Comparison of ENCODE assay signal across 28 cellular contexts in genomic region chr2:36678856-36679255, GRCh38. TPM values are rescaled to one million over a fixed set of nuclear protein-coding genes. Genes with fewer than 3 reads are reported as not detected.
DNase-seq lines count a peak whose midpoint lies in the region; ATAC-seq, FAIRE-seq and TF ChIP-seq lines count a peak whose summit lies in the region.
"Had no signal": no experiment of that assay in that cellular context is flagged by ENCODE, and none has a peak within 500 bp of the region (broad histone marks: within the 10 kb centered on the region; RNA-seq: fewer than 3 reads in every experiment).

No MANE protein-coding gene starts in this region.

- no peak overlapping the region for H3K56ac ChIP-seq in H1 (replicated peaks; ENCODE audit: insufficient read length, low read depth, low read length)

- TF ChIP-seq POLR2A in H1 (IDR thresholded peaks at IDR 0.05; ENCODE audit: control extremely low read depth in 1 of 2, low read depth in 2 of 2, low read length in 2 of 2): no peak

- no peak overlapping the region for H2BK5ac ChIP-seq in H1 (ENCODE audit: low read depth, low read length)

- no peak overlapping the region for H3K4ac ChIP-seq in H1 (replicated peaks; ENCODE audit: insufficient read length, low read depth, low read length)

- peak; percentile 19 for FAIRE-seq in H1 (lab: Jason Lieb, UNC)
- FAIRE-seq: A204.1, GM12878, GM18507 had no signal

- H3K9ac ChIP-seq in H1 (replicated peaks in 1 of 4; ENCODE audit: extremely low read depth in 1 of 4, low read depth in 3 of 4, low read length in 3 of 4): no peak overlapping the region
- H3K9ac ChIP-seq: BLaER1 had no signal

- no TSS peak for BruUV-seq in Panc1 (replicated peaks; lab: Mats Ljungman, UMichigan)

- in situ Hi-C loops in Panc1 (cut with HindIII; ENCODE audit: low pct_unique_long_range_greater_than_20kb, low sequenced_read_pairs): no loop called here

- H2BK12ac ChIP-seq in H1 (ENCODE audit: low read depth, low read length): no peak overlapping the region

- H2BK120ac ChIP-seq in H1 (replicated peaks; ENCODE audit: low read depth, low read length): no peak overlapping the region

- no peak for DNase-seq in Panc1 (ENCODE audit: low read depth, low spot score)
- no peak for DNase-seq in H1 (ENCODE audit: low read depth in 1 of 2, low spot score in 2 of 2)
- no peak for DNase-seq in aorta
- no peak for DNase-seq in NCI-H128 (lab: John Stamatoyannopoulos, UW; ENCODE audit: unreplicated experiment)
- DNase-seq in MG63: no peak
- DNase-seq: 8988T; BE2C; C1 segment of cervical spinal cord; CD4-positive, alpha-beta memory T cell; CD4-positive, CD25-positive, alpha-beta regulatory T cell; CD8-positive, alpha-beta memory T cell; COR-L47; DMS 273 treated with DMSO at 0.1 percent for 48 hours; DMS153; DMS53; DMS79; DND-41; GDM1 had no signal

- intact Hi-C loops in Panc1 (cut with micrococcal nuclease; ENCODE audit: unreplicated experiment): no loop called here
- intact Hi-C loops in aorta (cut with DNase I): no loop called here

- H3K4me2 ChIP-seq in H1 (ENCODE audit: insufficient read depth in 1 of 2, low read depth in 2 of 2, low read length in 2 of 2): no peak overlapping the region

- H3K23ac ChIP-seq in H1 (ENCODE audit: insufficient read length): no peak overlapping the region

- H2BK15ac ChIP-seq in H1 (ENCODE audit: low read length): no peak overlapping the region

- no peaks in the 10 kb centered on the region for H3K27me3 ChIP-seq in Panc1 (ENCODE audit: control insufficient read depth, insufficient read depth, low read length)
- no peaks in the 10 kb centered on the region for H3K27me3 ChIP-seq in H1 (replicated peaks in 1 of 4; ENCODE audit: control insufficient read depth in 3 of 4, extremely low read depth in 1 of 4, insufficient read depth in 3 of 4, low read length in 3 of 4)
- peaks cover 0 to 5% of the 10 kb centered on the region in 2 donors for H3K27me3 ChIP-seq in aorta (ENCODE audit: control insufficient read depth in 1 of 2, insufficient read depth in 2 of 2, low read length in 1 of 2)
- H3K27me3 ChIP-seq in MG63: no peaks in the 10 kb centered on the region
- H3K27me3 ChIP-seq: BLaER1 had no signal

- TF ChIP-seq EP300 in H1 (IDR thresholded peaks at IDR 0.05; ENCODE audit: borderline replicate concordance in 1 of 2, low read depth in 2 of 2, low read length in 2 of 2): no peak

- no peak overlapping the region for H3K27ac ChIP-seq in HEK293 (ENCODE audit: extremely low read depth, low read depth, low read length)
- peak overlapping the region; percentile 42; the same call in 1 of the 2 replicates for H3K27ac ChIP-seq in Panc1 (ENCODE audit: low read length)
- no peak overlapping the region for H3K27ac ChIP-seq in H1 (ENCODE audit: low read depth, low read length)
- H3K27ac ChIP-seq in aorta (ENCODE audit: low read depth in 1 of 2, low read length in 2 of 2): no peak overlapping the region
- H3K27ac ChIP-seq: BLaER1 had no signal

- CTCF ChIA-PET in HEK293 (lab: Yijun Ruan, JAX): no interaction called here
- CTCF ChIA-PET in Panc1 (lab: Charles Lee): no interaction called here
- CTCF ChIA-PET in H1 (lab: Charles Lee; ENCODE audit: partially characterized antibody): interaction anchor here (3.0 kb wide), 1 partner anchor 15 kb away, joined by 13 read pairs; no protein-coding TSS in a partner anchor

- 91% methylated on average over 1 of the region's 1 CpG; no CpG with 5 or more reads in 1 of the 2 experiments for WGBS in H1 (ENCODE audit: extremely low coverage in 1 of 2, insufficient coverage in 1 of 2, insufficient read length in 1 of 2, insufficient replicate concordance in 2 of 2, low coverage in 1 of 2, low lambda C conversion rate in 2 of 2, missing lambda C conversion rate in 1 of 2), 2 experiments
- 95 to 100% methylated on average over 1 of the region's 1 CpG for WGBS in aorta, 2 donors

- no peaks in the 10 kb centered on the region for H3K79me1 ChIP-seq in H1 (ENCODE audit: low read depth, low read length)

- no peak overlapping the region for H2AFZ ChIP-seq in H1 (ENCODE audit: low read length)

- H3K14ac ChIP-seq in H1 (ENCODE audit: insufficient read length): no peak overlapping the region

- H3K9me3 ChIP-seq in HEK293 (ENCODE audit: control insufficient read depth, insufficient read depth, low read depth, low read length): no peaks in the 10 kb centered on the region
- peaks cover 10% of the 10 kb centered on the region for H3K9me3 ChIP-seq in Panc1 (ENCODE audit: control insufficient read depth, insufficient read depth, low read depth, low read length)
- H3K9me3 ChIP-seq in H1 (ENCODE audit: insufficient read depth in 2 of 2, low read depth in 1 of 2, low read length in 1 of 2): no peaks in the 10 kb centered on the region
- H3K9me3 ChIP-seq in aorta (ENCODE audit: control insufficient read depth, low read length): peaks cover 6% of the 10 kb centered on the region
- H3K9me3 ChIP-seq in MG63: peaks cover 7% of the 10 kb centered on the region
- H3K9me3 ChIP-seq: BE2C had no signal

- no peak overlapping the region for H4K5ac ChIP-seq in H1 (ENCODE audit: insufficient read length, low read depth, low read length)

- no peak overlapping the region for H2BK20ac ChIP-seq in H1 (ENCODE audit: low read length)

- no peak for TF ChIP-seq RAD21 in H1 (IDR thresholded peaks at IDR 0.05 in 1 of 2, conservative IDR thresholded peaks at IDR 0.05 in 1 of 2; ENCODE audit: low read depth in 2 of 2, low read length in 2 of 2)

- H4K91ac ChIP-seq in H1 (replicated peaks; ENCODE audit: insufficient read length, low read length): no peak overlapping the region

- H3K79me2 ChIP-seq in H1 (ENCODE audit: control insufficient read depth in 1 of 2, insufficient read depth in 2 of 2, low read length in 2 of 2): no peaks in the 10 kb centered on the region

- no peak overlapping the region for H4K8ac ChIP-seq in H1 (ENCODE audit: extremely low read depth, insufficient read depth, low read length)

- H3K4me3 ChIP-seq in HEK293 (ENCODE audit: low read depth, low read length): no peak overlapping the region
- H3K4me3 ChIP-seq in Panc1 (ENCODE audit: low read depth in 2 of 2, low read length in 2 of 2): no peak overlapping the region
- no peak overlapping the region for H3K4me3 ChIP-seq in H1 (ENCODE audit: extremely low read depth in 1 of 4, insufficient read depth in 2 of 4, low read depth in 3 of 4, low read length in 4 of 4)
- no peak overlapping the region for H3K4me3 ChIP-seq in aorta (ENCODE audit: low read length in 2 of 2)
- H3K4me3 ChIP-seq in MG63: no peak overlapping the region
- H3K4me3 ChIP-seq: BLaER1, GM12878 had no signal

- no peaks in the 10 kb centered on the region for H3K23me2 ChIP-seq in H1 (ENCODE audit: low read depth, low read length)

- H3K36me3 ChIP-seq in HEK293 (ENCODE audit: control insufficient read depth in 2 of 2, insufficient read depth in 1 of 2, low read length in 2 of 2) (no peaks in the 10 kb centered on the region), Panc1 (ENCODE audit: control insufficient read depth, insufficient read depth, low read length) (no peaks in the 10 kb centered on the region), H1 (ENCODE audit: control insufficient read depth in 2 of 4, insufficient read depth in 4 of 4, low read length in 3 of 4) (no peaks in the 10 kb centered on the region), aorta (ENCODE audit: control insufficient read depth in 1 of 2, insufficient read depth in 2 of 2, low read length in 1 of 2) (no peaks in the 10 kb centered on the region), MG63 (no peaks in the 10 kb centered on the region)
- H3K36me3 ChIP-seq: BE2C, BLaER1 had no signal

- no peak overlapping the region for H3K18ac ChIP-seq in H1 (ENCODE audit: extremely low read depth, low read length)

- no peaks in the 10 kb centered on the region for H4K20me1 ChIP-seq in H1 (replicated peaks in 1 of 2; ENCODE audit: control insufficient read depth in 1 of 2, insufficient read depth in 2 of 2, low read length in 2 of 2)
- H4K20me1 ChIP-seq: BLaER1 had no signal

- POLR2A ChIA-PET in HEK293 (lab: Yijun Ruan, JAX) (no interaction called here), Panc1 (lab: Charles Lee) (no interaction called here), H1 (lab: Charles Lee; ENCODE audit: partially characterized antibody) (no interaction called here)

- no peak for TF ChIP-seq CTCF in HEK293 (tag by site-specific recombination; IDR thresholded peaks at IDR 0.05)
- no peak for TF ChIP-seq CTCF in Panc1 (IDR thresholded peaks at IDR 0.05)
- TF ChIP-seq CTCF in H1 (IDR thresholded peaks at IDR 0.05; ENCODE audit: control extremely low read depth in 1 of 3, insufficient read depth in 1 of 3, low read depth in 1 of 3, low read length in 3 of 3): no peak

- H2AK5ac ChIP-seq in H1 (ENCODE audit: low read depth, low read length): no peak overlapping the region

- H3K4me1 ChIP-seq in HEK293 (ENCODE audit: control insufficient read depth, insufficient read depth, low read length) (no peaks in the 10 kb centered on the region), Panc1 (ENCODE audit: control insufficient read depth, insufficient read depth, low read length) (peaks cover 16% of the 10 kb centered on the region), H1 (replicated peaks in 1 of 4; ENCODE audit: control insufficient read depth in 3 of 4, insufficient read depth in 4 of 4, low read length in 3 of 4) (peaks cover 0 to 3% (median 1%) of the 10 kb centered on the region in 4 experiments; a peak in 2 of 7 replicates), aorta (ENCODE audit: control insufficient read depth in 1 of 2, insufficient read depth in 2 of 2, low read length in 2 of 2) (no peaks in the 10 kb centered on the region)
- H3K4me1 ChIP-seq: BE2C had no signal

- ATAC-seq in Panc1: no peak
- no peak for ATAC-seq in aorta (ENCODE audit: low FRiP score)
- ATAC-seq: GM12878 had no signal

TF ChIP-seq in HEK293, 187 proteins besides CTCF, POLR2A, EP300 and RAD21 (continues in another document):
- no peak for TF ChIP-seq HOXA7 (CRISPR knock-in tag; IDR thresholded peaks at IDR 0.05; ENCODE audit: borderline replicate concordance)
- peak; percentile 92 for TF ChIP-seq ZNF133 (tag by site-specific recombination; IDR thresholded peaks at IDR 0.05)

TF ChIP-seq in H1, 55 proteins besides CTCF, POLR2A, EP300 and RAD21 (continues in another document):
- no peak for TF ChIP-seq SIN3A (conservative IDR thresholded peaks at IDR 0.05 in 1 of 2, IDR thresholded peaks at IDR 0.05 in 1 of 2; ENCODE audit: low read depth in 1 of 2, low read length in 2 of 2)

RNA-seq across cellular contexts. Expression of gene VIT, which starts 17.7 kb away (rescaled TPM):
- 0.77 TPM for total RNA-seq in Panc1 (2021; ENCODE audit: unreplicated experiment)
- polyA plus RNA-seq in Panc1 (2012; ENCODE audit: insufficient read length): 0.62 TPM
- total RNA-seq in H1 (2021; fragmentation: NEBNext Ultra II Directional; extraction: Animal tissue kit (Norgen Biotek cat#: 25700)): not detected in 2 replicates
- 0.03 TPM in 1 of 2 replicates, not detected in the other for polyA plus RNA-seq in H1 (2011; rRNA removed)
- not detected for polyA plus RNA-seq in H1 (2011; cell fraction: cytosol; rRNA removed)
- not detected for polyA plus RNA-seq in H1 (2011; cell fraction: nucleus; rRNA removed)
- polyA plus RNA-seq in H1 (2012, experiment 1 of 2): not detected in 4 replicates
- polyA plus RNA-seq in H1 (2012, experiment 2 of 2): not detected
- polyA plus RNA-seq in H1 (2013, experiment 1 of 2): 0.08 TPM
- polyA plus RNA-seq in H1 (2013, experiment 2 of 2): 0.11 TPM
- not detected in 2 replicates for polyA minus RNA-seq in H1 (2011; rRNA and poly(A)+ RNA removed)
- not detected for polyA minus RNA-seq in H1 (2011; cell fraction: cytosol; rRNA and poly(A)+ RNA removed)
- not detected for polyA minus RNA-seq in H1 (2011; cell fraction: nucleus; rRNA and poly(A)+ RNA removed)
- 10 to 100 TPM in 1 of 2 donors, 1 to 10 TPM in 1; 10.0 to 29.2 TPM for total RNA-seq in aorta
- not detected for polyA plus RNA-seq in aorta
- total RNA-seq in MG63 (2014; rRNA removed; shearing (Covaris generic); ENCODE audit: low replicate concordance): 7.9 and 9.3 TPM in 2 replicates
- total RNA-seq: A673; CD4-positive, alpha-beta memory T cell; CD4-positive, CD25-positive, alpha-beta regulatory T cell; CD8-positive, alpha-beta memory T cell; Daoy; G401; GM12878 had no signal
- polyA plus RNA-seq: AG04450; CD14-positive monocyte; CD4-positive, alpha-beta memory T cell; CD4-positive, CD25-positive, alpha-beta regulatory T cell had no signal
